Comparison of ENCODE assay signal across 1 cellular context in genomic region chr18:13531681-13532325, GRCh38.
TF ChIP-seq lines count a peak whose summit lies in the region.

No MANE protein-coding gene starts in this region.

TF ChIP-seq in GM23338, 12 proteins besides CTCF, POLR2A, EP300 and RAD21 (continued from another document):
- TF ChIP-seq ZNF462 (CRISPR knock-in tag; IDR thresholded peaks at IDR 0.05) (no peak), JUNB (IDR thresholded peaks at IDR 0.05; ENCODE audit: unreplicated experiment) (no peak)
